ENCODE assay signal across 8 cellular contexts in genomic region chr22:45994516-45995404, GRCh38. TPM values are rescaled to one million over a fixed set of nuclear protein-coding genes. Genes with fewer than 3 reads are reported as not detected.
DNase-seq lines count a peak whose midpoint lies in the region; TF ChIP-seq lines count a peak whose summit lies in the region.

No MANE protein-coding gene starts in this region.

- DNase-seq in AG09319 (ENCODE audit: extremely low read depth, low read depth) (no peak), GM23248 (peak; percentile 80), RKO (ENCODE audit: low spot score) (peak; percentile 45), activated T-helper 1 cell treated with Interleukin-2 at 50 U/mL for 16 hours (ENCODE audit: low read depth) (peak; percentile 68), fibroblast of the conjunctiva (ENCODE audit: low read depth) (peak; percentile 31), osteocyte (ENCODE audit: extremely low spot score, unreplicated experiment) (peak; percentile 95), tibial nerve (ENCODE audit: low spot score in 2 of 2) (peak; percentile 80 to 91), SIG-M5 (lab: John Stamatoyannopoulos, UW) (no peak)

- H3K27ac Mint-ChIP-seq in osteocyte (ENCODE audit: unreplicated experiment): peak overlapping the region; percentile 59

- H3K4me1 ChIP-seq in GM23248 (ENCODE audit: insufficient read depth) (peaks cover 31% of the 10 kb centered on the region), tibial nerve (peaks cover 0 to 50% (median 40%) of the 10 kb centered on the region in 4 donors)

- H3F3A ChIP-seq in GM23248 (ENCODE audit: insufficient read depth): peaks cover 6% of the 10 kb centered on the region; the same call in 1 of the 2 replicates

- no peaks in the 10 kb centered on the region for H3K9me3 ChIP-seq in GM23248 (ENCODE audit: low read depth)
- H3K9me3 ChIP-seq in tibial nerve: no peaks in the 10 kb centered on the region

- no peaks in the 10 kb centered on the region for H3K27me3 ChIP-seq in GM23248 (replicated peaks; ENCODE audit: insufficient read depth)
- H3K27me3 ChIP-seq in tibial nerve: no peaks in the 10 kb centered on the region

- TF ChIP-seq EP300 in tibial nerve (IDR thresholded peaks at IDR 0.05): peak in 1 of 2 donors; percentile 50

- H3K4me3 ChIP-seq in GM23248: no peak overlapping the region
- no peak overlapping the region for H3K4me3 ChIP-seq in tibial nerve

- H3K79me2 ChIP-seq in GM23248 (ENCODE audit: insufficient read depth): peaks cover 29% of the 10 kb centered on the region

- H3K27me3 Mint-ChIP-seq in osteocyte (ENCODE audit: unreplicated experiment): no peaks in the 10 kb centered on the region

- H3K9me2 ChIP-seq in GM23248 (ENCODE audit: insufficient read depth): no peaks in the 10 kb centered on the region

- TF ChIP-seq CTCF in AG09319 (IDR thresholded peaks at IDR 0.05; ENCODE audit: low read depth, low read length) (peak; percentile 94), osteocyte (IDR thresholded peaks at IDR 0.05) (peak; percentile 97), tibial nerve (IDR thresholded peaks at IDR 0.05) (peak; percentile 90 to 98 (median 97))

- in situ Hi-C loops in GM23248 (cut with MboI): no loop called here

- H3K9me3 Mint-ChIP-seq in osteocyte (ENCODE audit: unreplicated experiment): no peaks in the 10 kb centered on the region

- no peak overlapping the region for H3K4me3 Mint-ChIP-seq in osteocyte (ENCODE audit: unreplicated experiment)

- H2AFZ ChIP-seq in GM23248: no peak overlapping the region

- TF ChIP-seq POLR2A in tibial nerve (IDR thresholded peaks at IDR 0.05): no peak

- peaks cover 47% of the 10 kb centered on the region for H3K4me1 Mint-ChIP-seq in osteocyte (ENCODE audit: unreplicated experiment)

- H3K4me2 ChIP-seq in GM23248 (ENCODE audit: unreplicated experiment): peak overlapping the region; percentile 32

- H3K36me3 ChIP-seq in GM23248 (ENCODE audit: low read depth) (no peaks in the 10 kb centered on the region), tibial nerve (no peaks in the 10 kb centered on the region)

- H4K20me1 ChIP-seq in GM23248 (ENCODE audit: insufficient read depth): no peaks in the 10 kb centered on the region

- 34% methylated on average over 26 to 27 of the region's 27 CpGs for WGBS in GM23248 (ENCODE audit: low coverage in 1 of 2, low lambda C conversion rate in 2 of 2, missing lambda C conversion rate in 2 of 2), 2 experiments
- WGBS in tibial nerve, 2 donors: 38 to 44% methylated on average over 14 to 19 of the region's 27 CpGs

- H3K36me3 Mint-ChIP-seq in osteocyte (ENCODE audit: unreplicated experiment): no peaks in the 10 kb centered on the region

- H3K27ac ChIP-seq in GM23248 (no peak overlapping the region), tibial nerve (peak overlapping the region in 1 of 4 donors; percentile 35)

- H3K9ac ChIP-seq in GM23248: peak overlapping the region; percentile 53; the same call in 1 of the 2 replicates

RNA-seq across cellular contexts. Expression of gene WNT7B, which starts 17.8 kb away (rescaled TPM):
- total RNA-seq in GM23248 (2014; rRNA removed; shearing (Covaris generic)): 0.25 TPM in 1 of 2 replicates, not detected in the other
- 0.10 TPM in 1 of 2 replicates, not detected in the other for polyA plus RNA-seq in GM23248 (2016; fragmentation: Nextera tagmentation; extraction: Ambion mirVana)
- 2.3 and 2.7 TPM in 2 replicates for total RNA-seq in osteocyte
- not detected for total RNA-seq in tibial nerve

Comparison
In these comparisons a context has a peak if more than half of its experiments do, and no peak if none do; other contexts are left out.
1. DNase-seq: peak in GM23248 (single experiment), RKO (single experiment), activated T-helper 1 cell treated with Interleukin-2 at 50 U/mL for 16 hours (single experiment), fibroblast of the conjunctiva (single experiment), osteocyte (single experiment) and tibial nerve (2 of 2); none in AG09319 (single experiment) and SIG-M5 (single experiment).
2. Peak in every context shown above with its lines, with median percentiles within 50 percentile points of each other: CTCF ChIP-seq.